ENCODE assay signal across 8 cellular contexts in the genomic region with DNA sequence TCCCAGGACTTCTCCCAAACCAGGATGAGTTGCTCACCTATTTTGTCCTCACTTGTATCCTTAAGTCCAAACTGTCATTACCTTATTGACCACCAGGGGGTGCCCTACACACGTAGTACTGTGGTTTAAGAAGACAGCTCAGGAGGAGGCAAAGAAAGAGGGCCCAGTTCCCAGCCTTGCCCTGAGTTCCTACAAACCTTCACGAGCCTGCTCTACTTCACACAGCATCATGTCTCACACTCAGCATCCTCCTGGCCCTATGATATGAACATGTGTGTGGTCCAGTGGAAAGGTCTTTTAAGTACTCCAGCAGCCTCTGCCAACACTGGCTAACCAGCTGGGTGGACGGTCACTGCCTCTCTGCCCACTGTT. TPM values are rescaled to one million over a fixed set of nuclear protein-coding genes. Genes with fewer than 3 reads are reported as not detected.
A peak's percentile ranks its signal among the peaks of the same experiment; 100 is the strongest.
DNase-seq lines count a peak whose midpoint lies in the region; ATAC-seq and TF ChIP-seq lines count a peak whose summit lies in the region.

No MANE protein-coding gene starts in this region.

- H3K27me3 ChIP-seq in tibial nerve = no peaks in the 10 kb centered on the region

- H3K9me3 ChIP-seq in tibial nerve = no peaks in the 10 kb centered on the region

- no peaks in the 10 kb centered on the region for H3K27me3 Mint-ChIP-seq in osteocyte (ENCODE audit: unreplicated experiment)

- no peaks in the 10 kb centered on the region for H3K36me3 ChIP-seq in tibial nerve

- no peaks in the 10 kb centered on the region for H3K9me3 Mint-ChIP-seq in osteocyte (ENCODE audit: unreplicated experiment)

- TF ChIP-seq CTCF in osteocyte (IDR thresholded peaks at IDR 0.05) (peak; percentile 83), tibial nerve (IDR thresholded peaks at IDR 0.05) (peak; percentile 81 to 89 (median 85))

- peaks cover 32% of the 10 kb centered on the region for H3K4me1 Mint-ChIP-seq in osteocyte (ENCODE audit: unreplicated experiment)

- no peak overlapping the region for H3K4me3 Mint-ChIP-seq in osteocyte (ENCODE audit: unreplicated experiment)

- WGBS in tibial nerve, 2 donors = 21 to 22% methylated on average over 3 of the region's 3 CpGs

- peaks cover 4% of the 10 kb centered on the region for H3K36me3 Mint-ChIP-seq in osteocyte (ENCODE audit: unreplicated experiment)

- no peak for TF ChIP-seq POLR2A in tibial nerve (IDR thresholded peaks at IDR 0.05)

- peaks cover 0 to 42% (median 21%) of the 10 kb centered on the region in 4 donors for H3K4me1 ChIP-seq in tibial nerve

- no peak overlapping the region for H3K4me3 ChIP-seq in tibial nerve

- peak overlapping the region in 3 of 4 donors; percentile 21 to 78 (median 45) for H3K27ac ChIP-seq in tibial nerve

- H3K27ac Mint-ChIP-seq in osteocyte (ENCODE audit: unreplicated experiment) = peak overlapping the region; percentile 59

- peak; percentile 83 for DNase-seq in GM04504 (ENCODE audit: low read depth)
- peak; percentile 81 for DNase-seq in NCI-H1092 treated with DMSO at 0.1 percent for 48 hours (lab: John Stamatoyannopoulos, UW)
- peak; percentile 83 for DNase-seq in SK-N-DZ (ENCODE audit: low spot score)
- peak; percentile 91 for DNase-seq in activated gamma-delta T cell treated with anti-CD3 and anti-CD28 coated beads, Interleukin-2, amount 50 U/mL, for 16 hours (ENCODE audit: low read depth)
- DNase-seq in foreskin melanocyte = peak; percentile 86
- peak; percentile 93 for DNase-seq in osteocyte (ENCODE audit: extremely low spot score, unreplicated experiment)
- peak; percentile 91 to 100 for DNase-seq in tibial nerve (ENCODE audit: low spot score in 2 of 2)

- TF ChIP-seq EP300 in tibial nerve (IDR thresholded peaks at IDR 0.05) = no peak

- ATAC-seq in HG03457 (IDR thresholded peaks at IDR 0.05; ENCODE audit: unreplicated experiment) = no peak

RNA-seq across cellular contexts. Expression of a gene that starts 8.1 kb away (rescaled TPM):
- 1.7 and 2.9 TPM in 2 replicates for polyA plus RNA-seq in SK-N-DZ (2014; cell fraction: cytosol; rRNA removed)
- 1.5 and 1.7 TPM in 2 replicates for polyA plus RNA-seq in SK-N-DZ (2014; cell fraction: nucleus; rRNA removed)
- total RNA-seq in osteocyte (9.2 and 9.6 TPM in 2 replicates), tibial nerve (1 to 10 TPM; 1.5 to 6.9 (median 1.9) TPM)

RNA-seq across cellular contexts. Expression of a gene that starts 8.4 kb away (rescaled TPM):
- polyA plus RNA-seq in SK-N-DZ (2014; cell fraction: cytosol; rRNA removed) = 6.5 and 12.3 TPM in 2 replicates
- 12.4 and 15.1 TPM in 2 replicates for polyA plus RNA-seq in SK-N-DZ (2014; cell fraction: nucleus; rRNA removed)
- total RNA-seq in osteocyte (62.3 and 79.8 TPM in 2 replicates), tibial nerve (10 to 100 TPM; 24.1 to 67.5 (median 35.0) TPM)

RNA-seq across cellular contexts. Expression of a gene that starts 11.0 kb away (rescaled TPM):
- 12.8 and 16.3 TPM in 2 replicates for polyA plus RNA-seq in SK-N-DZ (2014; cell fraction: cytosol; rRNA removed)
- 13.8 and 14.5 TPM in 2 replicates for polyA plus RNA-seq in SK-N-DZ (2014; cell fraction: nucleus; rRNA removed)
- 29.6 and 33.8 TPM in 2 replicates for total RNA-seq in osteocyte
- total RNA-seq in tibial nerve = 10 to 100 TPM in 2 of 4 donors, 1 to 10 TPM in 2; 5.7 to 19.4 (median 8.8) TPM

RNA-seq across cellular contexts. Expression of a gene that starts 15.6 kb away (rescaled TPM):
- 12.5 and 14.6 TPM in 2 replicates for polyA plus RNA-seq in SK-N-DZ (2014; cell fraction: cytosol; rRNA removed)
- polyA plus RNA-seq in SK-N-DZ (2014; cell fraction: nucleus; rRNA removed) = 18.2 and 20.0 TPM in 2 replicates
- total RNA-seq in osteocyte (25.9 and 28.1 TPM in 2 replicates), tibial nerve (10 to 100 TPM; 14.5 to 39.6 (median 16.1) TPM)

RNA-seq across cellular contexts. Expression of a gene that starts 22.4 kb away (rescaled TPM):
- polyA plus RNA-seq in SK-N-DZ (2014; cell fraction: cytosol; rRNA removed) = 120 and 160 TPM in 2 replicates
- 129 and 133 TPM in 2 replicates for polyA plus RNA-seq in SK-N-DZ (2014; cell fraction: nucleus; rRNA removed)
- 174 and 189 TPM in 2 replicates for total RNA-seq in osteocyte
- total RNA-seq in tibial nerve = 100 to 1,000 TPM; 115 to 242 (median 141) TPM
